Comparison of ENCODE assay signal across 8 cellular contexts in genomic region chr1:1776672-1777393, GRCh38. TPM values are rescaled to one million over a fixed set of nuclear protein-coding genes. Genes with fewer than 3 reads are reported as not detected.
DNase-seq lines count a peak whose midpoint lies in the region; ATAC-seq lines count a peak whose summit lies in the region.

No MANE protein-coding gene starts in this region.

- H3K27ac ChIP-seq in iPS-20b (ENCODE audit: low read length) (no peak overlapping the region), substantia nigra (ENCODE audit: low read depth, low read length, poor library complexity, severe bottlenecking) (peak overlapping the region; percentile 58)

- peaks cover 45% of the 10 kb centered on the region for H3K4me1 Mint-ChIP-seq in T-helper 2 cell treated with Interferon-gamma antibody and Interleukin-4, amounts not matched to agents 5 μg/mL and 100 μg/mL, for 36 hours (ENCODE audit: low read depth)
- H3K4me1 Mint-ChIP-seq in activated CD8-positive, alpha-beta T cell treated with anti-CD3 and anti-CD28 coated beads, Interleukin-2, amount 10 ng/mL, durations not matched to agents 7 days and 5 days (ENCODE audit: low read depth), result peaks cover 55% of the 10 kb centered on the region

- no peaks in the 10 kb centered on the region for H3K27me3 Mint-ChIP-seq in T-helper 2 cell treated with Interferon-gamma antibody and Interleukin-4, amounts not matched to agents 5 μg/mL and 100 μg/mL, for 36 hours (ENCODE audit: low read depth)
- H3K27me3 Mint-ChIP-seq in activated CD8-positive, alpha-beta T cell treated with anti-CD3 and anti-CD28 coated beads, Interleukin-2, amount 10 ng/mL, durations not matched to agents 7 days and 5 days (ENCODE audit: low read depth), result no peaks in the 10 kb centered on the region

- no peak for DNase-seq in T-helper 2 cell treated with Interferon-gamma antibody and Interleukin-4, amounts not matched to agents 5 μg/mL and 100 μg/mL, for 36 hours (ENCODE audit: low spot score)
- no peak for DNase-seq in T-helper 2 cell
- no peak for DNase-seq in activated CD8-positive, alpha-beta T cell treated with anti-CD3 and anti-CD28 coated beads, Interleukin-2, amount 10 ng/mL, durations not matched to agents 7 days and 5 days
- no peak for DNase-seq in substantia nigra (lab: John Stamatoyannopoulos, UW)
- DNase-seq in effector CD8-positive, alpha-beta T cell (lab: John Stamatoyannopoulos, UW), result no peak
- DNase-seq in NCI-H2107 treated with DMSO at 0.1 percent for 48 hours (lab: John Stamatoyannopoulos, UW; ENCODE audit: unreplicated experiment), result no peak
- no peak for DNase-seq in AG08396 (ENCODE audit: low spot score)

- peak overlapping the region; percentile 94 for H3K4me3 ChIP-seq in iPS-20b (ENCODE audit: low read length)

- peaks cover 11% of the 10 kb centered on the region for H3K36me3 Mint-ChIP-seq in T-helper 2 cell treated with Interferon-gamma antibody and Interleukin-4, amounts not matched to agents 5 μg/mL and 100 μg/mL, for 36 hours (ENCODE audit: low read depth)
- peaks cover 33% of the 10 kb centered on the region for H3K36me3 Mint-ChIP-seq in activated CD8-positive, alpha-beta T cell treated with anti-CD3 and anti-CD28 coated beads, Interleukin-2, amount 10 ng/mL, durations not matched to agents 7 days and 5 days (ENCODE audit: low read depth)

- no peak for ATAC-seq in activated CD8-positive, alpha-beta T cell treated with anti-CD3 and anti-CD28 coated beads, Interleukin-2, amount 10 ng/mL, durations not matched to agents 7 days and 5 days

- H3K4me1 ChIP-seq in iPS-20b (ENCODE audit: insufficient read depth, low read length), result peaks cover 24% of the 10 kb centered on the region; the same call in 1 of the 2 replicates

- peak overlapping the region; percentile 87 for H3K27ac Mint-ChIP-seq in T-helper 2 cell treated with Interferon-gamma antibody and Interleukin-4, amounts not matched to agents 5 μg/mL and 100 μg/mL, for 36 hours
- H3K27ac Mint-ChIP-seq in activated CD8-positive, alpha-beta T cell treated with anti-CD3 and anti-CD28 coated beads, Interleukin-2, amount 10 ng/mL, durations not matched to agents 7 days and 5 days, result peak overlapping the region; percentile 85

- no peaks in the 10 kb centered on the region for H3K27me3 ChIP-seq in iPS-20b (ENCODE audit: insufficient read depth, low read length)

- CTCF ChIA-PET in activated CD8-positive, alpha-beta T cell treated with anti-CD3 and anti-CD28 coated beads, Interleukin-2, amount 10 ng/mL, durations not matched to agents 7 days and 5 days (lab: Charles Lee), result interaction anchor here (0.9 to 2.0 kb wide), 3 partner anchors 98 to 269 kb away, joined by 3 to 9 read pairs (median 3); no protein-coding TSS in a partner anchor

- POLR2A ChIA-PET in activated CD8-positive, alpha-beta T cell treated with anti-CD3 and anti-CD28 coated beads, Interleukin-2, amount 10 ng/mL, durations not matched to agents 7 days and 5 days (lab: Charles Lee), result interaction anchor here (0.6 kb wide), 1 partner anchor 52 kb away, joined by 3 read pairs; no protein-coding TSS in a partner anchor

- H3K9ac ChIP-seq in iPS-20b (ENCODE audit: low read depth, low read length), result peak overlapping the region; percentile 45; the same call in 1 of the 2 replicates

- H3K9me3 Mint-ChIP-seq in T-helper 2 cell treated with Interferon-gamma antibody and Interleukin-4, amounts not matched to agents 5 μg/mL and 100 μg/mL, for 36 hours, result no peaks in the 10 kb centered on the region
- no peaks in the 10 kb centered on the region for H3K9me3 Mint-ChIP-seq in activated CD8-positive, alpha-beta T cell treated with anti-CD3 and anti-CD28 coated beads, Interleukin-2, amount 10 ng/mL, durations not matched to agents 7 days and 5 days (ENCODE audit: insufficient read depth)

- peaks cover 13% of the 10 kb centered on the region for H3K36me3 ChIP-seq in iPS-20b (ENCODE audit: insufficient read depth, low read depth, low read length)

- peak overlapping the region; percentile 86 for H3K4me3 Mint-ChIP-seq in T-helper 2 cell treated with Interferon-gamma antibody and Interleukin-4, amounts not matched to agents 5 μg/mL and 100 μg/mL, for 36 hours
- H3K4me3 Mint-ChIP-seq in activated CD8-positive, alpha-beta T cell treated with anti-CD3 and anti-CD28 coated beads, Interleukin-2, amount 10 ng/mL, durations not matched to agents 7 days and 5 days, result peak overlapping the region; percentile 81

- H3K9me3 ChIP-seq in iPS-20b (ENCODE audit: insufficient read depth, low read depth, low read length), result no peaks in the 10 kb centered on the region

RNA-seq across cellular contexts. Expression of gene NADK, which starts 1.4 kb away (rescaled TPM):
- 10 to 100 TPM; 82.0 to 82.9 TPM for total RNA-seq in activated CD8-positive, alpha-beta T cell treated with anti-CD3 and anti-CD28 coated beads, Interleukin-2, amount 10 ng/mL, durations not matched to agents 7 days and 5 days

RNA-seq across cellular contexts. Expression of gene CDK11A, which starts 52.7 kb away (rescaled TPM):
- total RNA-seq in activated CD8-positive, alpha-beta T cell treated with anti-CD3 and anti-CD28 coated beads, Interleukin-2, amount 10 ng/mL, durations not matched to agents 7 days and 5 days, result 10 to 100 TPM; 83.6 to 85.8 TPM
